In the genomic region with DNA sequence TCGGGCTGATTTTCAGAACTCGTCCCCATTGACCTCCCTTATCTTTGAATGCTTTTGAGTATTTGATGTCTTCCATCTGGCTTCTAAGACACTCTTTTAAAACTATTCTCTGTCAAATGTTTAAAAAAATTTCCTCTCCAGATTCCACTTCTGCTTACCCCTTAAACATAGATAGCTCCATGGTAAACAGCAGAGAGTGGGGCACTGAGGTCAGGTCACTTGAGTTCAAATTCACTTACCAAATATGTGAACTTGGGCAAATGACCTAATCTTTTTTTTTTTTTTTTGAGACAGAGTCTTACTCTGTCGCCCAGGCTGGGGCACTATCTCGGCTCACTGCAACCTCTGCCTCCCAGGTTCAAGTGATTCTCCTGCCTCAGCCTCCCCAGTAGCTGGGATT, we compare ENCODE assay signal across 26 cellular contexts.
A peak's percentile ranks its signal among the peaks of the same experiment; 100 is the strongest.
DNase-seq lines count a peak whose midpoint lies in the region; ATAC-seq, FAIRE-seq and TF ChIP-seq lines count a peak whose summit lies in the region.
"Had no signal": no experiment of that assay in that cellular context is flagged by ENCODE, and none has a peak within 500 bp of the region (broad histone marks: within the 10 kb centered on the region; RNA-seq: fewer than 3 reads in every experiment).

No MANE protein-coding gene starts in this region.

- H3K9me3 ChIP-seq in HepG2 (ENCODE audit: low read length), result no peaks in the 10 kb centered on the region
- H3K9me3 ChIP-seq in lower lobe of right lung, result no peaks in the 10 kb centered on the region
- H3K9me3 ChIP-seq in skeletal muscle tissue (ENCODE audit: control insufficient read depth in 3 of 3, low read length in 3 of 3), result no peaks in the 10 kb centered on the region
- H3K9me3 ChIP-seq: BE2C; BLaER1 treated with 17β-estradiol and CSF1 and Interleukin-3, amounts not matched to agents 10 nM and 100 nM had no signal

- POLR2A ChIA-PET in HepG2 (lab: Yijun Ruan, JAX), result no interaction called here

- H3K4me3 ChIP-seq in HepG2 (replicated peaks in 1 of 3; ENCODE audit: insufficient read depth in 1 of 3, low read depth in 2 of 3, low read length in 3 of 3), result no peak overlapping the region
- no peak overlapping the region for H3K4me3 ChIP-seq in lower lobe of right lung
- no peak overlapping the region for H3K4me3 ChIP-seq in skeletal muscle tissue (ENCODE audit: low read length in 3 of 3)
- H3K4me3 ChIP-seq: BLaER1 treated with 17β-estradiol and CSF1 and Interleukin-3, amounts not matched to agents 10 nM and 100 nM; GM12878 had no signal

- ATAC-seq in HepG2 (no peak), lower lobe of right lung (peak; percentile 65 to 87), GM19395 (IDR thresholded peaks at IDR 0.05; ENCODE audit: unreplicated experiment) (no peak), GM21367 (IDR thresholded peaks at IDR 0.05; ENCODE audit: unreplicated experiment) (no peak)
- ATAC-seq: GM12878 had no signal

- no peak overlapping the region for H2AFZ ChIP-seq in HepG2 (ENCODE audit: low read length)

- DNase-seq in MV-4-11 (lab: John Stamatoyannopoulos, UW) (peak; percentile 37), HepG2 (ENCODE audit: low spot score) (no peak), lower lobe of right lung (no peak), NCI-H774 (lab: John Stamatoyannopoulos, UW) (no peak)
- no peak for DNase-seq in activated effector memory CD4-positive, alpha-beta T cell treated with anti-CD3 and anti-CD28 coated beads, Interleukin-2, amount 50 U/mL, for 16 hours
- DNase-seq: ACHN; AML-193; BE2C; CD4-positive, alpha-beta T cell; CD8-positive, alpha-beta memory T cell; DMS 273 treated with DMSO at 0.1 percent for 48 hours; DMS79; EL; GDM1; GOT3; HCEC 1CT had no signal

- TF ChIP-seq RAD21 in HepG2 (CRISPR knock-in tag; IDR thresholded peaks at IDR 0.05), result no peak

- no peaks in the 10 kb centered on the region for H3K36me3 ChIP-seq in HepG2 (replicated peaks in 1 of 2; ENCODE audit: control insufficient read depth in 1 of 2, insufficient read depth in 2 of 2, low read length in 2 of 2)
- no peaks in the 10 kb centered on the region for H3K36me3 ChIP-seq in lower lobe of right lung
- no peaks in the 10 kb centered on the region for H3K36me3 ChIP-seq in skeletal muscle tissue (ENCODE audit: control insufficient read depth in 3 of 3, insufficient read depth in 3 of 3, low read length in 3 of 3)
- H3K36me3 ChIP-seq: BE2C; BLaER1 treated with 17β-estradiol and CSF1 and Interleukin-3, amounts not matched to agents 10 nM and 100 nM had no signal

- no peaks in the 10 kb centered on the region for H3K79me2 ChIP-seq in HepG2 (ENCODE audit: insufficient read depth, low read length)

- H3K27me3 ChIP-seq in HepG2 (ENCODE audit: control insufficient read depth in 1 of 2, insufficient read depth in 2 of 2, low read length in 2 of 2) (peaks cover 0 to 3% of the 10 kb centered on the region in 2 experiments; a peak in 1 of 5 replicates), lower lobe of right lung (ENCODE audit: low read depth) (no peaks in the 10 kb centered on the region), skeletal muscle tissue (ENCODE audit: control insufficient read depth in 3 of 3, insufficient read depth in 3 of 3, low read length in 3 of 3) (no peaks in the 10 kb centered on the region)
- H3K27me3 ChIP-seq: BLaER1 treated with 17β-estradiol and CSF1 and Interleukin-3, amounts not matched to agents 10 nM and 100 nM had no signal

- TF ChIP-seq EP300 in HepG2 (IDR thresholded peaks at IDR 0.05; ENCODE audit: low read depth in 2 of 2, low read length in 2 of 2) (no peak), HepG2 (CRISPR knock-in tag; IDR thresholded peaks at IDR 0.05; ENCODE audit: borderline replicate concordance) (no peak)

- CTCF ChIA-PET in HepG2 (lab: Yijun Ruan, JAX; ENCODE audit: low intra/inter-chr PET ratio, low total read pairs), result no interaction called here

- TF ChIP-seq CTCF in HepG2 (CRISPR knock-in tag; IDR thresholded peaks at IDR 0.05) (no peak), lower lobe of right lung (IDR thresholded peaks at IDR 0.05) (no peak)

- in situ Hi-C loops in HepG2 (cut with HindIII; ENCODE audit: extremely low pct_ligation_motif_present, low pct_unique_long_range_greater_than_20kb), result no loop called here

- no peaks in the 10 kb centered on the region for H4K20me1 ChIP-seq in HepG2 (ENCODE audit: insufficient read depth, low read length)
- H4K20me1 ChIP-seq: BLaER1 treated with 17β-estradiol and CSF1 and Interleukin-3, amounts not matched to agents 10 nM and 100 nM had no signal

- no peak overlapping the region for H3K9ac ChIP-seq in HepG2 (ENCODE audit: insufficient read depth, low read depth, low read length)
- no peak overlapping the region for H3K9ac ChIP-seq in skeletal muscle tissue (ENCODE audit: low read depth in 1 of 3, low read length in 3 of 3)

- FAIRE-seq in HepG2 (lab: Jason Lieb, UNC), result no peak
- FAIRE-seq: A204.1, D721Med, GM12878, GM19239, H54 had no signal

- H3K4me1 ChIP-seq in HepG2 (ENCODE audit: insufficient read depth, low read length) (0 out of 2 replicates have a peak, but pooled peaks cover 5% of the 10 kb centered on the region), lower lobe of right lung (peaks cover 41% of the 10 kb centered on the region), skeletal muscle tissue (ENCODE audit: control insufficient read depth in 3 of 3, insufficient read depth in 3 of 3, low read length in 3 of 3) (peaks cover 0 to 4% (median 0%) of the 10 kb centered on the region in 3 donors)
- H3K4me1 ChIP-seq: BE2C had no signal

- BruUV-seq in HepG2 (replicated peaks; lab: Mats Ljungman, UMichigan), result no TSS peak

- 6% methylated on average over 4 of the region's 4 CpGs for WGBS in HepG2 (ENCODE audit: low lambda C conversion rate)

- intact Hi-C loops in HepG2 (cut with micrococcal nuclease; ENCODE audit: unreplicated experiment) (no loop called here), lower lobe of right lung (cut with DNase I) (no loop called here)

- no peak overlapping the region for H3K4me2 ChIP-seq in HepG2 (ENCODE audit: low read depth, low read length)

- H3K27ac ChIP-seq in HepG2 (ENCODE audit: extremely low read length, insufficient read depth, low read length) (no peak overlapping the region), lower lobe of right lung (peak overlapping the region; percentile 36), skeletal muscle tissue (ENCODE audit: low read depth, low read length) (peak overlapping the region; percentile 55)
- H3K27ac ChIP-seq: 22Rv1 had no signal

- TF ChIP-seq POLR2A in HepG2 (IDR thresholded peaks at IDR 0.05; ENCODE audit: insufficient read depth in 1 of 2, low read depth in 2 of 2, low read length in 2 of 2), result no peak

TF ChIP-seq in HepG2, 621 proteins besides CTCF, POLR2A, EP300 and RAD21:
- TF ChIP-seq RARA (CRISPR knock-in tag; IDR thresholded peaks at IDR 0.05), result peak; percentile 47; the same call in 1 of the 2 replicates
- no peak for TF ChIP-seq SMARCC2 (IDR thresholded peaks at IDR 0.05)
- no peak for TF ChIP-seq ZMAT3 (CRISPR knock-in tag; conservative IDR thresholded peaks at IDR 0.05)
TF ChIP-seq in HepG2: peak in this region for 1.

Comparison
In these comparisons a context has a peak if more than half of its experiments do, and no peak if none do; other contexts are left out.
1. ATAC-seq: peak in lower lobe of right lung (2 of 2); none in HepG2 (single experiment), GM19395 (single experiment) and GM21367 (single experiment).